21 cellular contexts compared by ENCODE assay signal in the genomic region with DNA sequence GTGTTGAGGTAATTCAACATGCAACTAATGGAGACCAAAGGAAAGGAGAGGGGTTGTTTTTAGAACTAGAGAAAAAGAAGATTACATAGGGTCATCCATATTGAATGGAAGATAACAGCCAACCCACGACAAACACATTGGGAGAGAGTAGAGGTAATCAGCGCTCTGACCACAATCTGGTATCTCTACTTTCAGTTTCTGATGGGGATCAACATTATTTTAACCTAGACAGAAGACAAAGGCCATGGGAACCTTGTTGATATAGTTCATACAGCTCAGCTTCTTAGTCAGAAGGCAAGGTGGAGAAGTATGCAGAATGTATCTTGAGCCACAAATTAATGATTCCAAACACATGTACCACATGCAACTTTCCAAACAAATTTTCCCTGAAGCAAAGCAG.
"Had no signal": no experiment of that assay in that cellular context is flagged by ENCODE, and none has a peak within 500 bp of the region (broad histone marks: within the 10 kb centered on the region; RNA-seq: fewer than 3 reads in every experiment).

No MANE protein-coding gene starts in this region.

- H3K9me3 ChIP-seq: Peyer's patch, SJCRH30 had no signal

- H3K4me2 ChIP-seq: PC-9 had no signal

- H3K36me3 ChIP-seq: MG63, Peyer's patch, SJCRH30 had no signal

- H2AFZ ChIP-seq: PC-9 had no signal

- DNase-seq: Karpas-422; KBM-7; MG63; NCI-H1092 treated with DMSO at 0.1 percent for 48 hours; NCI-H1436; NCI-H187; NCI-H2029; NCI-H2081 treated with DMSO at 0.1 percent for 48 hours; NCI-H2171; NCI-H345; NCI-H446 treated with DMSO at 0.1 percent for 48 hours; NCI-H510A treated with DMSO at 0.1 percent for 48 hours; NCI-H526 treated with DMSO at 0.1 percent for 48 hours; NCI-H748 treated with DMSO at 0.1 percent for 48 hours; NK-92 treated with Interleukin-12 subunit alpha and Interleukin-12 subunit beta, amount 100 ng/mL, for 24 hours; PC-9; Peyer's patch; SHP77 treated with DMSO at 0.1 percent for 48 hours; SJCRH30 had no signal

- H3K27ac ChIP-seq: PC-9, Peyer's patch, SJCRH30 had no signal

- H3K4me3 ChIP-seq: MG63, PC-9, Peyer's patch, SJCRH30 had no signal

- ATAC-seq: Right ventricle myocardium inferior, SK-N-SH treated with all-trans-retinoic acid at 6 μM for 48 hours had no signal

- H3K27me3 ChIP-seq: MG63, Peyer's patch, SJCRH30 had no signal

- H3K4me1 ChIP-seq: Peyer's patch, SJCRH30 had no signal
